23 cellular contexts compared by ENCODE assay signal in genomic region chr2:108124733-108125132, GRCh38.
"Had no signal": no experiment of that assay in that cellular context is flagged by ENCODE, and none has a peak within 500 bp of the region (broad histone marks: within the 10 kb centered on the region; RNA-seq: fewer than 3 reads in every experiment).

No MANE protein-coding gene starts in this region.

- H3K79me2 ChIP-seq: parathyroid adenoma had no signal

- H3K9me3 ChIP-seq: gastrocnemius medialis, transverse colon had no signal

- H3K9me3 Mint-ChIP-seq: activated CD4-positive, alpha-beta memory T cell treated with anti-CD3 and anti-CD28 coated beads, Interleukin-2, amount 10 ng/mL, durations not matched to agents 7 days and 5 days; activated CD4-positive, alpha-beta T cell treated with anti-CD3 and anti-CD28 coated beads, Interleukin-2, amount 10 ng/mL, durations not matched to agents 24 days and 14 days; activated naive CD4-positive, alpha-beta T cell treated with anti-CD3 and anti-CD28 coated beads for 36 hours; activated naive CD8-positive, alpha-beta T cell treated with anti-CD3 and anti-CD28 coated beads, Interleukin-2, amount 10 ng/mL, durations not matched to agents 7 days and 5 days; activated T-cell treated with anti-CD3 and anti-CD28 coated beads, Interleukin-2, amount 50 U/mL, for 72 hours; dendritic cell treated with granulocyte-macrophage colony-stimulating factor and Interleukin-4, amounts not matched to agents 40 ng/mL and 50 ng/mL, for 4 days; stimulated activated naive B cell treated with anti-CD40 and anti-IgM and Interleukin-4, amounts not matched to agents 10 μg/mL and 1 μg/mL and 100 μg/mL, for 72 hours; T-helper 1 cell treated with Interleukin-12 subunit alpha and Interleukin-12 subunit beta and Interleukin-4 antibody, amounts not matched to agents 30 μg/mL and 1 μg/mL, for 36 hours had no signal

- H3K36me3 Mint-ChIP-seq: activated naive CD8-positive, alpha-beta T cell treated with anti-CD3 and anti-CD28 coated beads, Interleukin-2, amount 10 ng/mL, durations not matched to agents 7 days and 5 days; stimulated activated naive B cell treated with anti-CD40 and anti-IgM and Interleukin-4, amounts not matched to agents 10 μg/mL and 1 μg/mL and 100 μg/mL, for 72 hours had no signal

- H3K36me3 ChIP-seq: gastrocnemius medialis, transverse colon had no signal

- H3K4me3 Mint-ChIP-seq: activated CD4-positive, alpha-beta memory T cell treated with anti-CD3 and anti-CD28 coated beads, Interleukin-2, amount 10 ng/mL, durations not matched to agents 7 days and 5 days; activated CD4-positive, alpha-beta T cell treated with anti-CD3 and anti-CD28 coated beads, Interleukin-2, amount 10 ng/mL, durations not matched to agents 24 days and 14 days; activated naive CD4-positive, alpha-beta T cell treated with anti-CD3 and anti-CD28 coated beads for 36 hours; activated naive CD8-positive, alpha-beta T cell treated with anti-CD3 and anti-CD28 coated beads, Interleukin-2, amount 10 ng/mL, durations not matched to agents 7 days and 5 days; activated T-cell treated with anti-CD3 and anti-CD28 coated beads, Interleukin-2, amount 50 U/mL, for 72 hours; dendritic cell treated with granulocyte-macrophage colony-stimulating factor and Interleukin-4, amounts not matched to agents 40 ng/mL and 50 ng/mL, for 4 days; stimulated activated naive B cell treated with anti-CD40 and anti-IgM and Interleukin-4, amounts not matched to agents 10 μg/mL and 1 μg/mL and 100 μg/mL, for 72 hours; T-helper 1 cell treated with Interleukin-12 subunit alpha and Interleukin-12 subunit beta and Interleukin-4 antibody, amounts not matched to agents 30 μg/mL and 1 μg/mL, for 36 hours had no signal

- H3K4me1 Mint-ChIP-seq: activated CD4-positive, alpha-beta memory T cell treated with anti-CD3 and anti-CD28 coated beads, Interleukin-2, amount 10 ng/mL, durations not matched to agents 7 days and 5 days; activated CD4-positive, alpha-beta T cell treated with anti-CD3 and anti-CD28 coated beads, Interleukin-2, amount 10 ng/mL, durations not matched to agents 24 days and 14 days; activated naive CD8-positive, alpha-beta T cell treated with anti-CD3 and anti-CD28 coated beads, Interleukin-2, amount 10 ng/mL, durations not matched to agents 7 days and 5 days; stimulated activated naive B cell treated with anti-CD40 and anti-IgM and Interleukin-4, amounts not matched to agents 10 μg/mL and 1 μg/mL and 100 μg/mL, for 72 hours had no signal

- H2AFZ ChIP-seq: parathyroid adenoma had no signal

- H3K27me3 ChIP-seq: gastrocnemius medialis, transverse colon had no signal

- FAIRE-seq: endometrium, urothelium cell line had no signal

- H3K4me1 ChIP-seq: gastrocnemius medialis, parathyroid adenoma, transverse colon had no signal

- ATAC-seq: activated T-cell treated with anti-CD3 and anti-CD28 coated beads, Interleukin-2, amount 50 U/mL, for 72 hours; gastrocnemius medialis; left ventricle myocardium superior; right cardiac atrium; stimulated activated naive B cell treated with anti-CD40 and anti-IgM and Interleukin-4, amounts not matched to agents 10 μg/mL and 1 μg/mL and 100 μg/mL, for 72 hours had no signal

- H3K4me3 ChIP-seq: gastrocnemius medialis, skin epidermis, transverse colon had no signal

- H3K9ac ChIP-seq: parathyroid adenoma had no signal

- H3K27me3 Mint-ChIP-seq: activated CD4-positive, alpha-beta memory T cell treated with anti-CD3 and anti-CD28 coated beads, Interleukin-2, amount 10 ng/mL, durations not matched to agents 7 days and 5 days; activated CD4-positive, alpha-beta T cell treated with anti-CD3 and anti-CD28 coated beads, Interleukin-2, amount 10 ng/mL, durations not matched to agents 24 days and 14 days; dendritic cell treated with granulocyte-macrophage colony-stimulating factor and Interleukin-4, amounts not matched to agents 40 ng/mL and 50 ng/mL, for 4 days; stimulated activated naive B cell treated with anti-CD40 and anti-IgM and Interleukin-4, amounts not matched to agents 10 μg/mL and 1 μg/mL and 100 μg/mL, for 72 hours had no signal

- H3K27ac ChIP-seq: gastrocnemius medialis, parathyroid adenoma, skin epidermis, transverse colon had no signal

- H3K27ac Mint-ChIP-seq: activated CD4-positive, alpha-beta memory T cell treated with anti-CD3 and anti-CD28 coated beads, Interleukin-2, amount 10 ng/mL, durations not matched to agents 7 days and 5 days; activated CD4-positive, alpha-beta T cell treated with anti-CD3 and anti-CD28 coated beads, Interleukin-2, amount 10 ng/mL, durations not matched to agents 24 days and 14 days; activated naive CD4-positive, alpha-beta T cell treated with anti-CD3 and anti-CD28 coated beads for 36 hours; activated naive CD8-positive, alpha-beta T cell treated with anti-CD3 and anti-CD28 coated beads, Interleukin-2, amount 10 ng/mL, durations not matched to agents 7 days and 5 days; activated T-cell treated with anti-CD3 and anti-CD28 coated beads, Interleukin-2, amount 50 U/mL, for 72 hours; dendritic cell treated with granulocyte-macrophage colony-stimulating factor and Interleukin-4, amounts not matched to agents 40 ng/mL and 50 ng/mL, for 4 days; stimulated activated naive B cell treated with anti-CD40 and anti-IgM and Interleukin-4, amounts not matched to agents 10 μg/mL and 1 μg/mL and 100 μg/mL, for 72 hours; T-helper 1 cell treated with Interleukin-12 subunit alpha and Interleukin-12 subunit beta and Interleukin-4 antibody, amounts not matched to agents 30 μg/mL and 1 μg/mL, for 36 hours had no signal

- DNase-seq: activated CD4-positive, alpha-beta memory T cell treated with anti-CD3 and anti-CD28 coated beads, Interleukin-2, amount 10 ng/mL, durations not matched to agents 7 days and 5 days; activated CD4-positive, alpha-beta T cell treated with anti-CD3 and anti-CD28 coated beads, Interleukin-2, amount 10 ng/mL, durations not matched to agents 24 days and 14 days; activated effector memory CD4-positive, alpha-beta T cell treated with Interleukin-2 at 50 U/mL for 16 hours; activated naive CD4-positive, alpha-beta T cell treated with anti-CD3 and anti-CD28 coated beads for 36 hours; activated naive CD8-positive, alpha-beta T cell treated with anti-CD3 and anti-CD28 coated beads, Interleukin-2, amount 10 ng/mL, durations not matched to agents 7 days and 5 days; activated T-cell treated with anti-CD3 and anti-CD28 coated beads, Interleukin-2, amount 50 U/mL, for 72 hours; amygdala; cerebellar nuclear complex; effector CD4-positive, alpha-beta T cell; gastrocnemius medialis; hippocampal formation; left ventricle myocardium superior; nucleus accumbens; right cardiac atrium; stimulated activated CD4-positive, alpha-beta T cell treated with anti-CD3 and anti-CD28 coated beads, Interleukin-2, amount 100 ng/mL, for 24 hours; stimulated activated naive B cell treated with anti-CD40 and anti-IgM and Interleukin-4, amounts not matched to agents 10 μg/mL and 1 μg/mL and 100 μg/mL, for 72 hours; transverse colon had no signal
